1 cellular context compared by ENCODE assay signal in genomic region chr17:4412933-4413831, GRCh38.
TF ChIP-seq lines count a peak whose summit lies in the region.

No MANE protein-coding gene starts in this region.

TF ChIP-seq in A549, 52 proteins besides CTCF, POLR2A, EP300 and RAD21 (continued from another document):
- TF ChIP-seq MAZ (IDR thresholded peaks at IDR 0.05; ENCODE audit: borderline replicate concordance, low read depth, low read length) (no peak), JUN (IDR thresholded peaks at IDR 0.05) (no peak), ATOH8 (CRISPR knock-in tag; IDR thresholded peaks at IDR 0.05; ENCODE audit: low read depth) (no peak), KDM1A (IDR thresholded peaks at IDR 0.05; ENCODE audit: low read depth) (peak; percentile 78; the same call in 1 of the 2 replicates), FOSB (CRISPR knock-in tag; IDR thresholded peaks at IDR 0.05) (no peak)
